2 cellular contexts compared by ENCODE assay signal in the genomic region with DNA sequence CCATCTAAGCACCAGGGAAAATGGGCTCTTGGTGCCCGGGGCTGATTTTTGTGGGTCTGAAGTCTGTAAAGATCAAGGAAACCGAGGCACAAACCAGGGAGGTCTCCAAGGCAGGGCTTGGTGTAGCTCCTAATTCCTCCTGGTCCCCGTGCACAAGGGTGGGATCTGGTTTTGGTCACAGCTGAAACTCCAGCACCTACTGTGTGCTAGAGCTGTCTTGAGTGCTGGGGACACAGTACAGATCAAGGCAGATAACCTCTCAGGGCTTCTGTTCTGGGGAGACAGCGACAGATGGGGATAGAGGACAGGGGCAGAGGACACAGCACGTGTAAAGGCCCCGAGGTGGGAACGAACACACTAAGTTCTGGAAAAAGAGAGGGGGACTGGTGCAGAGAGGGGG.
TF ChIP-seq lines count a peak whose summit lies in the region.

No MANE protein-coding gene starts in this region.

TF ChIP-seq in HEK293, 187 proteins besides CTCF, POLR2A, EP300 and RAD21:
- TF ChIP-seq ZNF248 (tag by site-specific recombination; IDR thresholded peaks at IDR 0.05) (no peak), ZNF623 (tag by site-specific recombination; IDR thresholded peaks at IDR 0.05) (peak; percentile 82), ZBTB48 (tag by site-specific recombination; IDR thresholded peaks at IDR 0.05) (no peak), ZNF366 (tag by site-specific recombination; conservative IDR thresholded peaks at IDR 0.05) (no peak), ZNF404 (tag by site-specific recombination; IDR thresholded peaks at IDR 0.05) (no peak)
- TF ChIP-seq, protein P1, sequence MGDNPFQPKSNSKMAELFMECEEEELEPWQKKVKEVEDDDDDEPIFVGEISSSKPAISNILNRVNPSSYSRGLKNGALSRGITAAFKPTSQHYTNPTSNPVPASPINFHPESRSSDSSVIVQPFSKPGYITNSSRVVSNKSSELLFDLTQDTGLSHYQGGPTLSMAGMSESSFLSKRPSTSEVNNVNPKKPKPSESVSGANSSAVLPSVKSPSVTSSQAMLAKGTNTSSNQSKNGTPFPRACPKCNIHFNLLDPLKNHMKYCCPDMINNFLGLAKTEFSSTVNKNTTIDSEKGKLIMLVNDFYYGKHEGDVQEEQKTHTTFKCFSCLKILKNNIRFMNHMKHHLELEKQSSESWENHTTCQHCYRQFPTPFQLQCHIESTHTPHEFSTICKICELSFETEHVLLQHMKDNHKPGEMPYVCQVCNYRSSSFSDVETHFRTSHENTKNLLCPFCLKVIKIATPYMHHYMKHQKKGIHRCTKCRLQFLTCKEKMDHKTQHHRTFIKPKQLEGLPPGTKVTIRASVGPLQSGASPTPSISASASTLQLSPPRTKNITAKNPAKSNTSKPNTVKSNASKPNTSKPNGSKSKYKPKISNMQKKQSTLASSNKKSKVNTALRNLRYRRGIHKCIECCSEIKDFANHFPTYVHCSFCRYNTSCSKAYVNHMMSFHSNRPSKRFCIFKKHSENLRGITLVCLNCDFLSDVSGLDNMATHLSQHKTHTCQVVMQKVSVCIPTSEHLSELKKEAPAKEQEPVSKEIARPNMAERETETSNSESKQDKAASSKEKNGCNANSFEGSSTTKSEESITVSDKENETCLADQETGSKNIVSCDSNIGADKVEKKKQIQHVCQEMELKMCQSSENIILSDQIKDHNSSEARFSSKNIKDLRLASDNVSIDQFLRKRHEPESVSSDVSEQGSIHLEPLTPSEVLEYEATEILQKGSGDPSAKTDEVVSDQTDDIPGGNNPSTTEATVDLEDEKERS (tag by site-specific recombination; IDR thresholded peaks at IDR 0.05), result no peak

TF ChIP-seq in H1, 55 proteins besides CTCF, POLR2A, EP300 and RAD21:
- TF ChIP-seq NANOG (IDR thresholded peaks at IDR 0.05; ENCODE audit: insufficient read depth, low read depth, low read length, poor library complexity, severe bottlenecking), result no peak
- TF ChIP-seq SAP30 (IDR thresholded peaks at IDR 0.05; ENCODE audit: insufficient read depth, insufficient replicate concordance, low read length), result no peak
- TF ChIP-seq SP4 (IDR thresholded peaks at IDR 0.05; ENCODE audit: low read length), result no peak
- TF ChIP-seq, protein P2, sequence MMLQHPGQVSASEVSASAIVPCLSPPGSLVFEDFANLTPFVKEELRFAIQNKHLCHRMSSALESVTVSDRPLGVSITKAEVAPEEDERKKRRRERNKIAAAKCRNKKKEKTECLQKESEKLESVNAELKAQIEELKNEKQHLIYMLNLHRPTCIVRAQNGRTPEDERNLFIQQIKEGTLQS (IDR thresholded peaks at IDR 0.05; ENCODE audit: insufficient read depth, low read depth, low read length), result no peak
- TF ChIP-seq CHD1 (IDR thresholded peaks at IDR 0.05; ENCODE audit: low read depth, low read length), result no peak
- no peak for TF ChIP-seq CBX5 (IDR thresholded peaks at IDR 0.05; ENCODE audit: low read depth, low read length)
- TF ChIP-seq BACH1 (IDR thresholded peaks at IDR 0.05; ENCODE audit: low read length), result no peak
- TF ChIP-seq CEBPB (IDR thresholded peaks at IDR 0.05; ENCODE audit: low read depth, low read length), result no peak
- no peak for TF ChIP-seq SIN3A (conservative IDR thresholded peaks at IDR 0.05 in 1 of 2, IDR thresholded peaks at IDR 0.05 in 1 of 2; ENCODE audit: low read depth in 1 of 2, low read length in 2 of 2)
- no peak for TF ChIP-seq POU5F1 (IDR thresholded peaks at IDR 0.05; ENCODE audit: low read depth, low read length)
- no peak for TF ChIP-seq POLR2AphosphoS5 (IDR thresholded peaks at IDR 0.05; ENCODE audit: low read depth, low read length)
- TF ChIP-seq HDAC6 (IDR thresholded peaks at IDR 0.05; ENCODE audit: low read depth, low read length), result no peak
- TF ChIP-seq CBX8 (IDR thresholded peaks at IDR 0.05; ENCODE audit: borderline replicate concordance, low read depth, low read length), result no peak
- TF ChIP-seq TAF1 (IDR thresholded peaks at IDR 0.05; ENCODE audit: low read depth, low read length), result no peak
- no peak for TF ChIP-seq KDM4A (IDR thresholded peaks at IDR 0.05; ENCODE audit: low read depth, low read length, severe bottlenecking)
- no peak for TF ChIP-seq BRCA1 (IDR thresholded peaks at IDR 0.05; ENCODE audit: low read depth, low read length)
- no peak for TF ChIP-seq RFX5 (IDR thresholded peaks at IDR 0.05; ENCODE audit: borderline replicate concordance, low read depth, low read length)
- TF ChIP-seq, protein P3, sequence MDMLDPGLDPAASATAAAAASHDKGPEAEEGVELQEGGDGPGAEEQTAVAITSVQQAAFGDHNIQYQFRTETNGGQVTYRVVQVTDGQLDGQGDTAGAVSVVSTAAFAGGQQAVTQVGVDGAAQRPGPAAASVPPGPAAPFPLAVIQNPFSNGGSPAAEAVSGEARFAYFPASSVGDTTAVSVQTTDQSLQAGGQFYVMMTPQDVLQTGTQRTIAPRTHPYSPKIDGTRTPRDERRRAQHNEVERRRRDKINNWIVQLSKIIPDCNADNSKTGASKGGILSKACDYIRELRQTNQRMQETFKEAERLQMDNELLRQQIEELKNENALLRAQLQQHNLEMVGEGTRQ (IDR thresholded peaks at IDR 0.05; ENCODE audit: low read length), result no peak
- TF ChIP-seq MAFK (IDR thresholded peaks at IDR 0.05; ENCODE audit: low read depth, low read length), result no peak
